Comparison of ENCODE assay signal across 1 cellular context in genomic region chr19:30064776-30065494, GRCh38.
TF ChIP-seq lines count a peak whose summit lies in the region.

No MANE protein-coding gene starts in this region.

TF ChIP-seq in HepG2, 621 proteins besides CTCF, POLR2A, EP300 and RAD21 (continued from another document):
- TF ChIP-seq MYC (CRISPR knock-in tag; IDR thresholded peaks at IDR 0.05; ENCODE audit: borderline replicate concordance) (0 out of 2 replicates have a peak, but pooled peaks have one; percentile 17), ZFX (CRISPR knock-in tag; IDR thresholded peaks at IDR 0.05; ENCODE audit: low read depth) (peak; percentile 22; the same call in 1 of the 2 replicates), MAFG (CRISPR knock-in tag; IDR thresholded peaks at IDR 0.05) (no peak), SNAPC5 (CRISPR knock-in tag; IDR thresholded peaks at IDR 0.05; ENCODE audit: borderline replicate concordance) (no peak), HIC2 (CRISPR knock-in tag; IDR thresholded peaks at IDR 0.05; ENCODE audit: low read depth) (peak; percentile 68; the same call in 1 of the 2 replicates), ZNF230 (CRISPR knock-in tag; IDR thresholded peaks at IDR 0.05) (no peak), YEATS2 (CRISPR knock-in tag; IDR thresholded peaks at IDR 0.05; ENCODE audit: borderline replicate concordance) (no peak), ZNF3 (CRISPR knock-in tag; IDR thresholded peaks at IDR 0.05) (no peak), TEF (CRISPR knock-in tag; IDR thresholded peaks at IDR 0.05) (no peak)
